In genomic region chr6:158817298-158818007, GRCh38 we compare ENCODE assay signal across 7 cellular contexts. TPM values are rescaled to one million over a fixed set of nuclear protein-coding genes. Genes with fewer than 3 reads are reported as not detected.
DNase-seq lines count a peak whose midpoint lies in the region; ATAC-seq and TF ChIP-seq lines count a peak whose summit lies in the region.

No MANE protein-coding gene starts in this region.

- no peak for TF ChIP-seq CTCF in GM23338 (conservative IDR thresholded peaks at IDR 0.05; ENCODE audit: low read depth in 2 of 2)
- TF ChIP-seq CTCF in adrenal gland (IDR thresholded peaks at IDR 0.05): no peak
- TF ChIP-seq CTCF in hepatocyte (IDR thresholded peaks at IDR 0.05; ENCODE audit: poor library complexity): no peak

- H3K36me3 ChIP-seq in GM23338 (ENCODE audit: insufficient read depth) (peaks cover 10% of the 10 kb centered on the region), adrenal gland (replicated peaks in 1 of 2) (no peaks in the 10 kb centered on the region), hepatocyte (replicated peaks; ENCODE audit: insufficient read depth, low read depth) (no peaks in the 10 kb centered on the region)

- peaks cover 51% of the 10 kb centered on the region for H4K20me1 ChIP-seq in GM23338 (replicated peaks; ENCODE audit: insufficient read depth)
- H4K20me1 ChIP-seq in hepatocyte (ENCODE audit: insufficient read depth, poor library complexity, severe bottlenecking): peaks cover 53% of the 10 kb centered on the region

- ATAC-seq in GM23338 (peak; percentile 14), GM19397 (IDR thresholded peaks at IDR 0.05; ENCODE audit: unreplicated experiment) (no peak)

- peak overlapping the region; percentile 91 for H3K4me3 ChIP-seq in GM23338
- peak overlapping the region; percentile 2 to 83 (median 60) for H3K4me3 ChIP-seq in adrenal gland
- peak overlapping the region; percentile 89 for H3K4me3 ChIP-seq in hepatocyte

- peaks cover 42% of the 10 kb centered on the region for H3K4me1 ChIP-seq in GM23338 (ENCODE audit: insufficient read depth)
- peaks cover 29 to 43% of the 10 kb centered on the region in 2 donors for H3K4me1 ChIP-seq in adrenal gland (replicated peaks in 1 of 2)
- peaks cover 21% of the 10 kb centered on the region for H3K4me1 ChIP-seq in hepatocyte (ENCODE audit: insufficient read depth)

- H3K79me2 ChIP-seq in GM23338 (replicated peaks; ENCODE audit: insufficient read depth): peaks cover 60% of the 10 kb centered on the region
- peaks cover 55% of the 10 kb centered on the region for H3K79me2 ChIP-seq in hepatocyte

- WGBS in adrenal gland, 4 donors: 4 to 14% (median 11%) methylated on average over 13 to 20 of the region's 20 CpGs
- WGBS in hepatocyte (ENCODE audit: low lambda C conversion rate, missing lambda C conversion rate): 3% methylated on average over 20 of the region's 20 CpGs

- peaks cover 30% of the 10 kb centered on the region for H3K27me3 Mint-ChIP-seq in GM23338 (ENCODE audit: insufficient read depth, low read depth, poor library complexity)

- H3K4me1 Mint-ChIP-seq in GM23338: peaks cover 48% of the 10 kb centered on the region

- peak overlapping the region; percentile 96 for H3K4me2 ChIP-seq in GM23338
- H3K4me2 ChIP-seq in hepatocyte: peak overlapping the region; percentile 75

- peak overlapping the region; percentile 98 for H3K4me3 Mint-ChIP-seq in GM23338

- H3K9me3 ChIP-seq in adrenal gland (replicated peaks in 1 of 3): no peaks in the 10 kb centered on the region
- no peaks in the 10 kb centered on the region for H3K9me3 ChIP-seq in hepatocyte (ENCODE audit: low read depth)

- H3K27ac Mint-ChIP-seq in GM23338: peak overlapping the region; percentile 95

- intact Hi-C loops in adrenal gland (cut with DNase I): loop anchor here in 1 of 2 donors (10.0 kb wide), 1 partner anchor 157 kb away; no protein-coding TSS in a partner anchor

- peak; percentile 22 to 89 for TF ChIP-seq POLR2A in adrenal gland (IDR thresholded peaks at IDR 0.05)

- H3K9me2 ChIP-seq in GM23338 (ENCODE audit: insufficient read depth) (peaks cover 7% of the 10 kb centered on the region; the same call in 1 of the 2 replicates), hepatocyte (replicated peaks; ENCODE audit: insufficient read depth) (no peaks in the 10 kb centered on the region)

- H3K9me3 Mint-ChIP-seq in GM23338: peaks cover 8% of the 10 kb centered on the region

- peaks cover 67% of the 10 kb centered on the region for H3K36me3 Mint-ChIP-seq in GM23338 (ENCODE audit: low read depth)

- DNase-seq in GM23338 (ENCODE audit: low spot score): peak; percentile 53
- DNase-seq in NCI-H774 (lab: John Stamatoyannopoulos, UW): peak; percentile 29
- peak; percentile 73 to 93 (median 84) for DNase-seq in adrenal gland
- DNase-seq in hepatocyte (ENCODE audit: low spot score): peak; percentile 63
- peak; percentile 59 for DNase-seq in retina
- DNase-seq in NCI-H1436 treated with DMSO at 0.1 percent for 48 hours (lab: John Stamatoyannopoulos, UW): no peak

- H3F3A ChIP-seq in GM23338 (replicated peaks; ENCODE audit: low read depth): peaks cover 19% of the 10 kb centered on the region

- H2AFZ ChIP-seq in GM23338 (no peak overlapping the region), hepatocyte (no peak overlapping the region)

- H3K27ac ChIP-seq in GM23338 (ENCODE audit: low read depth) (peak overlapping the region; percentile 75), adrenal gland (peak overlapping the region; percentile 64 to 97 (median 91)), hepatocyte (peak overlapping the region; percentile 96)

- H3K27me3 ChIP-seq in GM23338 (ENCODE audit: insufficient read depth) (peaks cover 11% of the 10 kb centered on the region), adrenal gland (no peaks in the 10 kb centered on the region), hepatocyte (no peaks in the 10 kb centered on the region)

TF ChIP-seq in GM23338, 12 proteins besides CTCF, POLR2A, EP300 and RAD21 (continues in another document):
- TF ChIP-seq REST (IDR thresholded peaks at IDR 0.05; ENCODE audit: unreplicated experiment): no peak
- TF ChIP-seq EZH2phosphoT487 (IDR thresholded peaks at IDR 0.05; ENCODE audit: unreplicated experiment): no peak
- TF ChIP-seq EZH2 (IDR thresholded peaks at IDR 0.05; ENCODE audit: low read depth, unreplicated experiment): no peak

RNA-seq across cellular contexts. Expression of gene EZR, which starts 1.7 kb away (rescaled TPM):
- 208 and 209 TPM in 2 replicates for total RNA-seq in GM23338 (2014; rRNA removed; shearing (Covaris generic))
- polyA plus RNA-seq in GM23338 (2016; fragmentation: Nextera tagmentation; extraction: Ambion mirVana) (188 and 199 TPM in 2 replicates), adrenal gland (100 to 1,000 TPM in 2 of 3 donors, 10 to 100 TPM in 1; 80.3 to 355 (median 132) TPM), hepatocyte (616 and 623 TPM in 2 replicates)
- total RNA-seq in adrenal gland (100 to 1,000 TPM; 215 to 476 (median 409) TPM), hepatocyte (395 and 399 TPM in 2 replicates)
